9 cellular contexts compared by ENCODE assay signal in the genomic region with DNA sequence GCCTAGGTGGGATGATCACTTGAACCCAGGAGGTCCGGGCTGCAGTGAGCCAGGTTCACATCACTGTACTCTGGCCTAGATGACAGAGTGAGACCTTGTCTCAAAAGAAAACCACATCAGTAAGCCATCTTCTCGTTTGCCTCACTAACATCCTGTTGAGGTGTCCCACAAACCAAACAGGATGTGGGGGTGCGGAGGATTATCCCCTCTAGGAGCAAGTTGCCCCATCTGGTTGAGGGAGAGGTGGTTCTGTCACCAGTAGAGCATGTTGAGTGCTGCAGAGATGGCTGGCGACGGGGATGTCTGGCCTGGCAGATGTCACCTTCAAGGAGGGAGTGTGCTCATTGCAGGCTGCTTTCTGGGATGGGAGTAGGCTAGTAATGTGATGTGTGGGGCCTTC.
A peak's percentile ranks its signal among the peaks of the same experiment; 100 is the strongest.
DNase-seq lines count a peak whose midpoint lies in the region; ATAC-seq and TF ChIP-seq lines count a peak whose summit lies in the region.
"Had no signal": no experiment of that assay in that cellular context is flagged by ENCODE, and none has a peak within 500 bp of the region (broad histone marks: within the 10 kb centered on the region; RNA-seq: fewer than 3 reads in every experiment).

No MANE protein-coding gene starts in this region.

- intact Hi-C loops in sciatic nerve (cut with DNase I) = no loop called here

- H3K4me3 ChIP-seq in NB4 (ENCODE audit: low read depth, low read length) = no peak overlapping the region

- no peak for TF ChIP-seq CTCF in NB4 (IDR thresholded peaks at IDR 0.05; ENCODE audit: low read depth, low read length)

- TF ChIP-seq POLR2A in NB4 (IDR thresholded peaks at IDR 0.05; ENCODE audit: extremely low read depth, insufficient read length) = no peak

- in situ Hi-C loops in G401 (cut with HindIII; ENCODE audit: low sequenced_read_pairs) = no loop called here

- no peak for ATAC-seq in GM18502 (IDR thresholded peaks at IDR 0.05; ENCODE audit: poor library complexity, unreplicated experiment)
- no peak for ATAC-seq in sciatic nerve

- DNase-seq in G401 (ENCODE audit: low spot score) (peak; percentile 68), NB4 (ENCODE audit: low read depth) (peak; percentile 98), DMS153 (lab: John Stamatoyannopoulos, UW) (no peak), cerebellar nuclear complex (lab: John Stamatoyannopoulos, UW) (no peak), sciatic nerve (ENCODE audit: low spot score) (no peak)
- peak; percentile 62 for DNase-seq in activated T-cell treated with anti-CD3 and anti-CD28 coated beads, Interleukin-2, amount 50 U/mL, for 1 hour
- DNase-seq in stimulated activated CD4-positive, alpha-beta T cell treated with anti-CD3 and anti-CD28 coated beads, Interleukin-12 subunit alpha, Interleukin-12 subunit beta, amount 100 ng/mL, for 4 hours = peak; percentile 45
- DNase-seq: activated B cell treated with CpG ODN at 0.5 μM for 24 hours had no signal

Comparison
In these comparisons a context has a peak if more than half of its experiments do, and no peak if none do; other contexts are left out.
1. DNase-seq: peak in G401 (single experiment), NB4 (single experiment), activated T-cell treated with anti-CD3 and anti-CD28 coated beads, Interleukin-2, amount 50 U/mL, for 1 hour (single experiment) and stimulated activated CD4-positive, alpha-beta T cell treated with anti-CD3 and anti-CD28 coated beads, Interleukin-12 subunit alpha, Interleukin-12 subunit beta, amount 100 ng/mL, for 4 hours (single experiment); none in DMS153 (single experiment), cerebellar nuclear complex (0 of 2) and sciatic nerve (single experiment).